1 cellular context compared by ENCODE assay signal in genomic region chr5:103804714-103805113, GRCh38.
TF ChIP-seq lines count a peak whose summit lies in the region.

No MANE protein-coding gene starts in this region.

TF ChIP-seq in HEK293, 187 proteins besides CTCF, POLR2A, EP300 and RAD21 (continued from another document):
- no peak for TF ChIP-seq ZNF704 (tag by site-specific recombination; IDR thresholded peaks at IDR 0.05)
